1 cellular context compared by ENCODE assay signal in the genomic region with DNA sequence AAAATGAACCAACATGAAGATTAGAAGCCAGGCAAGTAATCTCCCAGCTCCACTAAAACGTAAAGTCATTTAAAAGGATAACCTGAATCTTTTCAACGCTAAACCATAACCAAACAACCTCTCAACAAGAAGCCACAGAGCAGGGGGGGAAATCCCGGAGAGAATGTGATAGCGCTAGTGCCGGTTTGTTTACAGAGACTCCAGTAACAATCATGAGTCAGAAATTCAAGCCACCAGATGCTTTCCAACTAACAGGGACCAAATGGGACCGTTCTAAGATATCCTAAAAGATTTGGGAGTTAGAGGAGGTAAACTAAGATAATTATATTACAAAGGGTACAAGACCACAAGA.
A peak's percentile ranks its signal among the peaks of the same experiment; 100 is the strongest.
TF ChIP-seq lines count a peak whose summit lies in the region.

No MANE protein-coding gene starts in this region.

TF ChIP-seq in K562, 482 proteins besides CTCF, POLR2A, EP300 and RAD21 (continued from another document and continues in another):
- no peak for TF ChIP-seq CAMTA2 (CRISPR knock-in tag; conservative IDR thresholded peaks at IDR 0.05)
- no peak for TF ChIP-seq FOXM1 (IDR thresholded peaks at IDR 0.05; ENCODE audit: low read depth)
- no peak; the same call in 1 of the 2 replicates for TF ChIP-seq FOXM1 (CRISPR knock-in tag; IDR thresholded peaks at IDR 0.05; ENCODE audit: low read depth)
- TF ChIP-seq CREB3L1 (IDR thresholded peaks at IDR 0.05; ENCODE audit: borderline replicate concordance, low read depth) = no peak
- no peak for TF ChIP-seq DMBX1 (CRISPR knock-in tag; IDR thresholded peaks at IDR 0.05; ENCODE audit: borderline replicate concordance)
- no peak for TF ChIP-seq BDP1 (IDR thresholded peaks at IDR 0.05; ENCODE audit: insufficient read depth, insufficient read length)
- TF ChIP-seq CBX1 (IDR thresholded peaks at IDR 0.05; ENCODE audit: low read depth) = no peak
- no peak for TF ChIP-seq LARP7 (IDR thresholded peaks at IDR 0.05)
- TF ChIP-seq MEIS2 (IDR thresholded peaks at IDR 0.05; ENCODE audit: partially characterized antibody) = no peak
- TF ChIP-seq ETV1 (tag; conservative IDR thresholded peaks at IDR 0.05; ENCODE audit: low read depth) = 0 out of 2 replicates have a peak, but pooled peaks have one; percentile 14
- no peak for TF ChIP-seq MECOM (CRISPR knock-in tag; IDR thresholded peaks at IDR 0.05)
- TF ChIP-seq FOSL1 (tag; conservative IDR thresholded peaks at IDR 0.05) = peak; percentile 91
- TF ChIP-seq MNT (conservative IDR thresholded peaks at IDR 0.05) = peak; percentile 57 to 71; a peak in 3 of 4 replicates
- TF ChIP-seq, protein P1, sequence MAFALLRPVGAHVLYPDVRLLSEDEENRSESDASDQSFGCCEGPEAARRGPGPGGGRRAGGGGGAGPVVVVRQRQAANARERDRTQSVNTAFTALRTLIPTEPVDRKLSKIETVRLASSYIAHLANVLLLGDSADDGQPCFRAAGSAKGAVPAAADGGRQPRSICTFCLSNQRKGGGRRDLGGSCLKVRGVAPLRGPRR (CRISPR knock-in tag; IDR thresholded peaks at IDR 0.05) = no peak
- TF ChIP-seq TAF1 (IDR thresholded peaks at IDR 0.05; ENCODE audit: control insufficient read depth, extremely low read depth, insufficient read depth, low read length, severe bottlenecking) = peak; percentile 12
- TF ChIP-seq ZNF175 (CRISPR knock-in tag; IDR thresholded peaks at IDR 0.05; ENCODE audit: low read depth) = no peak
- no peak for TF ChIP-seq TCFL5 (CRISPR knock-in tag; conservative IDR thresholded peaks at IDR 0.05)
- TF ChIP-seq SNRNP70 (optimal IDR thresholded peaks at IDR 0.05; ENCODE audit: low read depth, low read length) = no peak
- TF ChIP-seq ZNF764 (CRISPR knock-in tag; IDR thresholded peaks at IDR 0.05; ENCODE audit: low read depth) = no peak
- no peak for TF ChIP-seq MLX (CRISPR knock-in tag; conservative IDR thresholded peaks at IDR 0.05)
- TF ChIP-seq, protein P2, sequence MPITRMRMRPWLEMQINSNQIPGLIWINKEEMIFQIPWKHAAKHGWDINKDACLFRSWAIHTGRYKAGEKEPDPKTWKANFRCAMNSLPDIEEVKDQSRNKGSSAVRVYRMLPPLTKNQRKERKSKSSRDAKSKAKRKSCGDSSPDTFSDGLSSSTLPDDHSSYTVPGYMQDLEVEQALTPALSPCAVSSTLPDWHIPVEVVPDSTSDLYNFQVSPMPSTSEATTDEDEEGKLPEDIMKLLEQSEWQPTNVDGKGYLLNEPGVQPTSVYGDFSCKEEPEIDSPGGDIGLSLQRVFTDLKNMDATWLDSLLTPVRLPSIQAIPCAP (CRISPR knock-in tag; IDR thresholded peaks at IDR 0.05; ENCODE audit: borderline replicate concordance) = no peak
- peak; percentile 9 for TF ChIP-seq PRDM10 (IDR thresholded peaks at IDR 0.05; ENCODE audit: partially characterized antibody)
- no peak for TF ChIP-seq HMG20B (CRISPR knock-in tag; IDR thresholded peaks at IDR 0.05)
- peak; percentile 24 for TF ChIP-seq BRD9 (IDR thresholded peaks at IDR 0.05; ENCODE audit: low read depth, partially characterized antibody)
- no peak for TF ChIP-seq STAG1 (CRISPR knock-in tag; IDR thresholded peaks at IDR 0.05; ENCODE audit: borderline replicate concordance)
- TF ChIP-seq, protein P3, sequence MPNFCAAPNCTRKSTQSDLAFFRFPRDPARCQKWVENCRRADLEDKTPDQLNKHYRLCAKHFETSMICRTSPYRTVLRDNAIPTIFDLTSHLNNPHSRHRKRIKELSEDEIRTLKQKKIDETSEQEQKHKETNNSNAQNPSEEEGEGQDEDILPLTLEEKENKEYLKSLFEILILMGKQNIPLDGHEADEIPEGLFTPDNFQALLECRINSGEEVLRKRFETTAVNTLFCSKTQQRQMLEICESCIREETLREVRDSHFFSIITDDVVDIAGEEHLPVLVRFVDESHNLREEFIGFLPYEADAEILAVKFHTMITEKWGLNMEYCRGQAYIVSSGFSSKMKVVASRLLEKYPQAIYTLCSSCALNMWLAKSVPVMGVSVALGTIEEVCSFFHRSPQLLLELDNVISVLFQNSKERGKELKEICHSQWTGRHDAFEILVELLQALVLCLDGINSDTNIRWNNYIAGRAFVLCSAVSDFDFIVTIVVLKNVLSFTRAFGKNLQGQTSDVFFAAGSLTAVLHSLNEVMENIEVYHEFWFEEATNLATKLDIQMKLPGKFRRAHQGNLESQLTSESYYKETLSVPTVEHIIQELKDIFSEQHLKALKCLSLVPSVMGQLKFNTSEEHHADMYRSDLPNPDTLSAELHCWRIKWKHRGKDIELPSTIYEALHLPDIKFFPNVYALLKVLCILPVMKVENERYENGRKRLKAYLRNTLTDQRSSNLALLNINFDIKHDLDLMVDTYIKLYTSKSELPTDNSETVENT (CRISPR knock-in tag; IDR thresholded peaks at IDR 0.05) = no peak
- peak; percentile 43 to 72; a peak in 3 of 4 replicates for TF ChIP-seq KDM1A (IDR thresholded peaks at IDR 0.05)
- no peak for TF ChIP-seq SIRT6 (IDR thresholded peaks at IDR 0.05; ENCODE audit: low read depth, low read length)
- no peak for TF ChIP-seq TAF15 (IDR thresholded peaks at IDR 0.05; ENCODE audit: low read depth, low read length)
- TF ChIP-seq RBM22 (IDR thresholded peaks at IDR 0.05; ENCODE audit: low read depth, low read length, poor library complexity, severe bottlenecking) = no peak
- TF ChIP-seq ZBTB17 (CRISPR knock-in tag; IDR thresholded peaks at IDR 0.05) = no peak
- TF ChIP-seq TBP (optimal IDR thresholded peaks at IDR 0.05; ENCODE audit: low read depth, low read length) = peak; percentile 49
- no peak for TF ChIP-seq TARDBP (IDR thresholded peaks at IDR 0.05)
- TF ChIP-seq BCLAF1 (IDR thresholded peaks at IDR 0.05; ENCODE audit: borderline replicate concordance in 1 of 2, control insufficient read depth in 1 of 2, low read depth in 2 of 2, low read length in 1 of 2) = no peak
- TF ChIP-seq PRPF4 (IDR thresholded peaks at IDR 0.05; ENCODE audit: insufficient read depth, low read depth, low read length, poor library complexity, severe bottlenecking) = no peak
- TF ChIP-seq BACH1 (tag; IDR thresholded peaks at IDR 0.05) = no peak
- TF ChIP-seq KDM4B (IDR thresholded peaks at IDR 0.05; ENCODE audit: borderline replicate concordance in 2 of 2, low read depth in 1 of 2) = no peak
- no peak for TF ChIP-seq THRAP3 (IDR thresholded peaks at IDR 0.05; ENCODE audit: borderline replicate concordance)
- TF ChIP-seq XRCC3 (IDR thresholded peaks at IDR 0.05) = no peak
- TF ChIP-seq SNIP1 (IDR thresholded peaks at IDR 0.05; ENCODE audit: low read depth) = no peak
- TF ChIP-seq, protein P4, sequence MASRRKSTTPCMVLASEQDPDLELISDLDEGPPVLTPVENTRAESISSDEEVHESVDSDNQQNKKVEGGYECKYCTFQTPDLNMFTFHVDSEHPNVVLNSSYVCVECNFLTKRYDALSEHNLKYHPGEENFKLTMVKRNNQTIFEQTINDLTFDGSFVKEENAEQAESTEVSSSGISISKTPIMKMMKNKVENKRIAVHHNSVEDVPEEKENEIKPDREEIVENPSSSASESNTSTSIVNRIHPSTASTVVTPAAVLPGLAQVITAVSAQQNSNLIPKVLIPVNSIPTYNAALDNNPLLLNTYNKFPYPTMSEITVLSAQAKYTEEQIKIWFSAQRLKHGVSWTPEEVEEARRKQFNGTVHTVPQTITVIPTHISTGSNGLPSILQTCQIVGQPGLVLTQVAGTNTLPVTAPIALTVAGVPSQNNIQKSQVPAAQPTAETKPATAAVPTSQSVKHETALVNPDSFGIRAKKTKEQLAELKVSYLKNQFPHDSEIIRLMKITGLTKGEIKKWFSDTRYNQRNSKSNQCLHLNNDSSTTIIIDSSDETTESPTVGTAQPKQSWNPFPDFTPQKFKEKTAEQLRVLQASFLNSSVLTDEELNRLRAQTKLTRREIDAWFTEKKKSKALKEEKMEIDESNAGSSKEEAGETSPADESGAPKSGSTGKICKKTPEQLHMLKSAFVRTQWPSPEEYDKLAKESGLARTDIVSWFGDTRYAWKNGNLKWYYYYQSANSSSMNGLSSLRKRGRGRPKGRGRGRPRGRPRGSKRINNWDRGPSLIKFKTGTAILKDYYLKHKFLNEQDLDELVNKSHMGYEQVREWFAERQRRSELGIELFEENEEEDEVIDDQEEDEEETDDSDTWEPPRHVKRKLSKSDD (conservative IDR thresholded peaks at IDR 0.05; ENCODE audit: low read length) = no peak
